In genomic region chr4:82561745-82562552, GRCh38 we compare ENCODE assay signal across 8 cellular contexts. TPM values are rescaled to one million over a fixed set of nuclear protein-coding genes. Genes with fewer than 3 reads are reported as not detected.
DNase-seq lines count a peak whose midpoint lies in the region; ATAC-seq and TF ChIP-seq lines count a peak whose summit lies in the region.

Gene TMEM150C (minus strand): TSS chr4:82561988. CDS start chr4:82504657, 57,331 bp downstream.

- peaks cover 2 to 8% (median 5%) of the 10 kb centered on the region in 5 experiments for H3K9me3 Mint-ChIP-seq in brain

- H3K4me1 Mint-ChIP-seq in brain = peaks cover 29% of the 10 kb centered on the region

- ATAC-seq in HG02938 (IDR thresholded peaks at IDR 0.05; ENCODE audit: unreplicated experiment) = no peak

- peaks cover 18% of the 10 kb centered on the region for H3K27me3 Mint-ChIP-seq in brain

- H3K4me3 Mint-ChIP-seq in brain = peak within 1 kb of the TSS; percentile 85 to 94 (median 90)

- no peaks in the 10 kb centered on the region for H3K36me3 Mint-ChIP-seq in brain

- TF ChIP-seq CTCF in brain (conservative IDR thresholded peaks at IDR 0.05) = peak in 1 of 2 experiments; percentile 48

- DNase-seq in NCI-H526 (lab: John Stamatoyannopoulos, UW) (peak; percentile 6 to 55), NCI-H526 treated with DMSO at 0.1 percent for 48 hours (lab: John Stamatoyannopoulos, UW) (no peak), NCI-H146 treated with DMSO at 0.1 percent for 48 hours (lab: John Stamatoyannopoulos, UW; ENCODE audit: unreplicated experiment) (peak; percentile 57), iris pigment epithelial cell (ENCODE audit: low read depth) (peak; percentile 15), RKO (ENCODE audit: low spot score) (no peak)
- DNase-seq in stimulated activated CD8-positive, alpha-beta memory T cell treated with anti-CD3 and anti-CD28 coated beads, Interleukin-4, amount 100 ng/mL, for 48 hours = peak; percentile 32

- peak within 1 kb of the TSS; percentile 51 to 88 (median 77) for H3K27ac Mint-ChIP-seq in brain

RNA-seq across cellular contexts. Expression of gene TMEM150C, which starts in this region (rescaled TPM):
- 23.1 TPM for polyA plus RNA-seq in brain (ENCODE audit: insufficient read depth, low read depth, low replicate concordance)

Comparison
In these comparisons a context has a peak if more than half of its experiments do, and no peak if none do; other contexts are left out.
1. DNase-seq: peak in NCI-H526 (2 of 2), NCI-H146 treated with DMSO at 0.1 percent for 48 hours (single experiment), iris pigment epithelial cell (single experiment) and stimulated activated CD8-positive, alpha-beta memory T cell treated with anti-CD3 and anti-CD28 coated beads, Interleukin-4, amount 100 ng/mL, for 48 hours (single experiment); none in NCI-H526 treated with DMSO at 0.1 percent for 48 hours (single experiment) and RKO (single experiment).